In the genomic region with DNA sequence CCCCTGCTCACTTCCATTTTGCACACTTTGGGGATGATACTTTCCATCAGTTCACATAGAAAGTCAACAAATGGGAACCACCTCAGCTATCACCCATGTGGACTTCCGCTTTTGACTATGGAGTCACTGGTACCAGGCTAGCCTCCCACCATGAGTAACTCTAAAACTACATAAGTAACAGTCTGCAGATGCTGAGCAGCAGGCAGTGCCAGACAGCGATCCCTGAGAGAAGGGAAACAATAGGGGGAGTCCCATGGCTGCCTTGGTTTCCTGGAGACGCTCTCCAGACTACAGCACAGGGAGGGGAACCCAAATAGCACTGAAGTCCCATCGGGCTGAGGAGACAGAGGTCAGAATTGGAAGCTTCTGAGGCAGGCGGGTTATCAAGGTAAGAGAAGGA, we compare ENCODE assay signal across 18 cellular contexts. TPM values are rescaled to one million over a fixed set of nuclear protein-coding genes. Genes with fewer than 3 reads are reported as not detected.
A peak's percentile ranks its signal among the peaks of the same experiment; 100 is the strongest.
DNase-seq lines count a peak whose midpoint lies in the region; ATAC-seq, FAIRE-seq and TF ChIP-seq lines count a peak whose summit lies in the region.
"Had no signal": no experiment of that assay in that cellular context is flagged by ENCODE, and none has a peak within 500 bp of the region (broad histone marks: within the 10 kb centered on the region; RNA-seq: fewer than 3 reads in every experiment).

No MANE protein-coding gene starts in this region.

- WGBS in spleen, 5 donors, result 77 to 90% (median 83%) methylated on average over 5 of the region's 5 CpGs
- 71 to 99% methylated on average over 5 of the region's 5 CpGs for WGBS in body of pancreas, 2 donors

- TF ChIP-seq CTCF in kidney (IDR thresholded peaks at IDR 0.05; ENCODE audit: borderline replicate concordance, extremely low read depth, insufficient read depth) (no peak), spleen (IDR thresholded peaks at IDR 0.05 in 8 of 11, conservative IDR thresholded peaks at IDR 0.05 in 3 of 11) (no peak), body of pancreas (IDR thresholded peaks at IDR 0.05) (no peak), ascending aorta (IDR thresholded peaks at IDR 0.05) (no peak)

- no peaks in the 10 kb centered on the region for H4K20me1 ChIP-seq in BLaER1 treated with 17β-estradiol and CSF1 and Interleukin-3, amounts not matched to agents 10 nM and 100 nM

- H3K27ac ChIP-seq in BLaER1 treated with 17β-estradiol and CSF1 and Interleukin-3, amounts not matched to agents 10 nM and 100 nM, result no peak overlapping the region
- H3K27ac ChIP-seq in kidney (ENCODE audit: low read depth in 2 of 2, low read length in 2 of 2) (no peak overlapping the region), spleen (no peak overlapping the region), body of pancreas (no peak overlapping the region), ascending aorta (no peak overlapping the region)
- H3K27ac ChIP-seq: A549 had no signal

- TF ChIP-seq POLR2A in spleen (IDR thresholded peaks at IDR 0.05) (no peak), body of pancreas (IDR thresholded peaks at IDR 0.05) (no peak)

- no peak overlapping the region for H3K9ac ChIP-seq in BLaER1 treated with 17β-estradiol and CSF1 and Interleukin-3, amounts not matched to agents 10 nM and 100 nM
- H3K9ac ChIP-seq in kidney (ENCODE audit: low read length in 2 of 2), result no peak overlapping the region

- no peak for FAIRE-seq in kidney (lab: Jason Lieb, UNC)
- FAIRE-seq: A549 had no signal

- H3K27me3 ChIP-seq in BLaER1 treated with 17β-estradiol and CSF1 and Interleukin-3, amounts not matched to agents 10 nM and 100 nM, result no peaks in the 10 kb centered on the region
- H3K27me3 ChIP-seq in spleen (replicated peaks in 1 of 7) (peaks cover 0 to 21% (median 0%) of the 10 kb centered on the region in 7 donors), body of pancreas (no peaks in the 10 kb centered on the region), ascending aorta (no peaks in the 10 kb centered on the region)
- H3K27me3 ChIP-seq: BE2C had no signal

- H3K36me3 ChIP-seq in BLaER1 treated with 17β-estradiol and CSF1 and Interleukin-3, amounts not matched to agents 10 nM and 100 nM, result no peaks in the 10 kb centered on the region
- H3K36me3 ChIP-seq in kidney (ENCODE audit: control insufficient read depth in 1 of 2, insufficient read depth in 2 of 2, low read length in 2 of 2), result no peaks in the 10 kb centered on the region
- H3K36me3 ChIP-seq in spleen, result no peaks in the 10 kb centered on the region
- no peaks in the 10 kb centered on the region for H3K36me3 ChIP-seq in body of pancreas (replicated peaks in 1 of 2; ENCODE audit: insufficient read depth in 1 of 2, low read depth in 2 of 2)
- H3K36me3 ChIP-seq in ascending aorta, result no peaks in the 10 kb centered on the region
- H3K36me3 ChIP-seq: BE2C had no signal

- intact Hi-C loops in kidney (cut with DNase I), result no loop called here
- intact Hi-C loops in spleen (cut with DNase I; ENCODE audit: low total_unique reads), result no loop called here
- intact Hi-C loops in body of pancreas (cut with DNase I), result no loop called here
- intact Hi-C loops in ascending aorta (cut with DNase I), result no loop called here

- ATAC-seq in body of pancreas, result no peak
- ATAC-seq: A549, GM23338 had no signal

- peak; percentile 66 for DNase-seq in MV-4-11 (lab: John Stamatoyannopoulos, UW)
- peak; percentile 0 for DNase-seq in kidney
- DNase-seq in spleen, result peak; percentile 14
- DNase-seq in body of pancreas, result no peak
- no peak for DNase-seq in midbrain (lab: John Stamatoyannopoulos, UW)
- DNase-seq in ascending aorta (ENCODE audit: low spot score in 2 of 2), result no peak
- DNase-seq: BE2C; CD8-positive, alpha-beta memory T cell; DND-41; GDM1; H7 had no signal

- H3K4me2 ChIP-seq in BLaER1 treated with 17β-estradiol and CSF1 and Interleukin-3, amounts not matched to agents 10 nM and 100 nM, result peak overlapping the region in 9 of 11 experiments; percentile 6 to 51 (median 35); a peak in 13 of 22 replicates
- H3K4me2 ChIP-seq: A549, GM23338 had no signal

- peaks cover 29 to 48% (median 36%) of the 10 kb centered on the region in 11 experiments for H3K9me3 ChIP-seq in BLaER1 treated with 17β-estradiol and CSF1 and Interleukin-3, amounts not matched to agents 10 nM and 100 nM (replicated peaks in 1 of 11)
- peaks cover 0 to 14% of the 10 kb centered on the region in 2 donors for H3K9me3 ChIP-seq in kidney (ENCODE audit: control insufficient read depth in 1 of 2, low read length in 2 of 2)
- H3K9me3 ChIP-seq in spleen, result peaks cover 0 to 40% (median 31%) of the 10 kb centered on the region in 8 donors
- H3K9me3 ChIP-seq in body of pancreas, result peaks cover 0 to 4% (median 0%) of the 10 kb centered on the region in 3 donors
- peaks cover 0 to 21% of the 10 kb centered on the region in 2 donors for H3K9me3 ChIP-seq in ascending aorta
- H3K9me3 ChIP-seq: A549, BE2C, Caco-2 had no signal

- no peak overlapping the region for H3K4me3 ChIP-seq in BLaER1 treated with 17β-estradiol and CSF1 and Interleukin-3, amounts not matched to agents 10 nM and 100 nM
- H3K4me3 ChIP-seq in kidney (ENCODE audit: low read length in 2 of 2) (no peak overlapping the region), spleen (no peak overlapping the region), body of pancreas (no peak overlapping the region), ascending aorta (no peak overlapping the region)
- H3K4me3 ChIP-seq: A549, GM23338 had no signal

- peaks cover 0 to 12% (median 7%) of the 10 kb centered on the region in 10 experiments; a peak in 12 of 20 replicates for H3K4me1 ChIP-seq in BLaER1 treated with 17β-estradiol and CSF1 and Interleukin-3, amounts not matched to agents 10 nM and 100 nM
- H3K4me1 ChIP-seq in kidney (ENCODE audit: control insufficient read depth in 1 of 2, insufficient read depth in 1 of 2, low read depth in 1 of 2, low read length in 2 of 2) (peaks cover 0 to 2% of the 10 kb centered on the region in 2 donors), spleen (no peaks in the 10 kb centered on the region), body of pancreas (no peaks in the 10 kb centered on the region), ascending aorta (no peaks in the 10 kb centered on the region)
- H3K4me1 ChIP-seq: A549, BE2C had no signal

RNA-seq across cellular contexts. Expression of a gene that starts 2.8 kb away (rescaled TPM):
- total RNA-seq in kidney (not detected), spleen (not detected), body of pancreas (1 to 10 TPM; 1.3 to 9.3 TPM), ascending aorta (not detected)
- polyA plus RNA-seq in kidney (ENCODE audit: insufficient read depth, low read depth, low replicate concordance) (not detected), spleen (under 1 TPM in 1 of 3 donors, not detected in 2; 0.14 TPM)
- total RNA-seq: CD8-positive, alpha-beta memory T cell; GM23338; H7 had no signal
- polyA plus RNA-seq: A549; AG04450; CD8-positive, alpha-beta memory T cell; GM23338; IgD-negative memory B cell had no signal

RNA-seq across cellular contexts. Expression of a gene that starts 12.7 kb away (rescaled TPM):
- not detected for total RNA-seq in kidney
- polyA plus RNA-seq in kidney (ENCODE audit: insufficient read depth, low read depth, low replicate concordance), result not detected
- not detected for total RNA-seq in spleen
- polyA plus RNA-seq in spleen, result not detected
- total RNA-seq in body of pancreas, result 10 to 100 TPM in 1 of 2 donors, 1 to 10 TPM in 1; 3.0 to 66.4 TPM
- not detected for total RNA-seq in ascending aorta
- total RNA-seq: CD8-positive, alpha-beta memory T cell; GM23338; H7 had no signal
- polyA plus RNA-seq: AG04450; CD8-positive, alpha-beta memory T cell; GM23338; IgD-negative memory B cell had no signal

RNA-seq across cellular contexts. Expression of a gene that starts 38.4 kb away (rescaled TPM):
- total RNA-seq in kidney, result 22.4 TPM
- polyA plus RNA-seq in kidney (ENCODE audit: insufficient read depth, low read depth, low replicate concordance), result 10.0 TPM
- 100 to 1,000 TPM in 2 of 7 donors, 10 to 100 TPM in 5; 38.1 to 123 (median 72.9) TPM for total RNA-seq in spleen
- 10 to 100 TPM; 28.9 to 77.8 (median 48.3) TPM for polyA plus RNA-seq in spleen
- total RNA-seq in body of pancreas, result 10 to 100 TPM in 1 of 2 donors, 1 to 10 TPM in 1; 6.3 to 16.3 TPM
- total RNA-seq in ascending aorta, result not detected
- total RNA-seq: CD8-positive, alpha-beta memory T cell had no signal
- polyA plus RNA-seq: AG04450; CD8-positive, alpha-beta memory T cell; IgD-negative memory B cell had no signal

RNA-seq across cellular contexts. Expression of a gene that starts 42.2 kb away (rescaled TPM):
- total RNA-seq in kidney (15.4 TPM), spleen (1 to 10 TPM in 2 of 7 donors, under 1 TPM in 4, not detected in 1; 0.51 to 6.0 (median 0.78) TPM), body of pancreas (10 to 100 TPM; 12.5 to 12.7 TPM), ascending aorta (not detected)
- polyA plus RNA-seq in kidney (ENCODE audit: insufficient read depth, low read depth, low replicate concordance) (3.0 TPM), spleen (under 1 TPM; 0.22 to 0.32 (median 0.24) TPM)
- total RNA-seq: Caco-2, H7 had no signal
- polyA plus RNA-seq: AG04450, GM23338, IgD-negative memory B cell had no signal

RNA-seq across cellular contexts. Expression of a gene that starts 50.1 kb away (rescaled TPM):
- 2.7 TPM for total RNA-seq in kidney
- not detected for polyA plus RNA-seq in kidney (ENCODE audit: insufficient read depth, low read depth, low replicate concordance)
- total RNA-seq in spleen, result 10 to 100 TPM in 5 of 7 donors, 1 to 10 TPM in 2; 7.2 to 16.3 (median 11.4) TPM
- 1 to 10 TPM; 2.6 to 4.2 (median 3.3) TPM for polyA plus RNA-seq in spleen
- under 1 TPM in 1 of 2 donors, not detected in 1; 0.26 TPM for total RNA-seq in body of pancreas
- 0.75 TPM for total RNA-seq in ascending aorta
- total RNA-seq: Caco-2, GM23338, H7, HT-29 had no signal
- polyA plus RNA-seq: A549, AG04450, GM23338 had no signal

Comparison
In these comparisons a context has a peak if more than half of its experiments do, and no peak if none do; other contexts are left out.
1. DNase-seq: peak in MV-4-11 (single experiment), kidney (single experiment) and spleen (single experiment); none in body of pancreas (0 of 4), midbrain (single experiment) and ascending aorta (0 of 2).